Comparison of ENCODE assay signal across 1 cellular context in the genomic region with DNA sequence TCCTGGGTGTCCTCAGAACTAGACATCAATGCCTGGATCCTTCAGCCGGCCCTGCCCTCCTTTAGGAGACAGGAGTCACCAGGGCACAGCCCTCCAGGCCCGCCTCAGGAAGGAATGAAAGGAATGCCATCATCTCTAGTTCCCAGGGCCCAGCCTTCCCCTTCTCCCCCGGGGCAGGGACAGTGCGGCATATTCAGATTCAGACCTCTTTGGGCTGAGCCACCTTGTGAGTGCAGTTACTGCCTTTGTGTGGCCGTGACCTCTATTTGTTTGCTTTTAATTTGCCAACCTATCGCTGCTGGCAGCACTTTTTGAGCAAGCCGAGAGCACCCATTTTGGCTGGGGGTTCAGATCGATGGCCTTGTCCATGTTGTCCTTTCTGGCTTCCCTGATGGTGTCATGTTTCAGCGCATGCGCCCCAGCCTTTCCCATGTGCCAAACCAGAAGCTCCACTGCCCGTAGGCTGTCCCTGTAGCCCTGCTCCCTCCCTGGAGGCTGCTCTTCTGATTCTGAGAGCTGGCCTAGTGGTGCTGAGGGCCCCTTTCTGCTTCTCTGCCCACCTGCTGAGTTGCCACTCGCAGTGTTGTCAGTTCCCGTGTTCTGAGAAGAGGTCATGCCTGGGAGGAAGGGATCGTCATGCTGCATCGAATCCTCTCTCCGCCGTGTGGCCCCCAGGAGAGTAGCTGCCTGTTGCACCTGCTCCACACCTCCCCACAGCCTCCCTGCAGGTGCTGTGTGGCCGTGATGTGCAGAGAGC.
TF ChIP-seq lines count a peak whose summit lies in the region.

No MANE protein-coding gene starts in this region.

TF ChIP-seq in SK-N-SH treated with all-trans-retinoic acid at 6 μM for 48 hours, 23 proteins besides CTCF, POLR2A, EP300 and RAD21 (continued from another document):
- TF ChIP-seq, protein P1, sequence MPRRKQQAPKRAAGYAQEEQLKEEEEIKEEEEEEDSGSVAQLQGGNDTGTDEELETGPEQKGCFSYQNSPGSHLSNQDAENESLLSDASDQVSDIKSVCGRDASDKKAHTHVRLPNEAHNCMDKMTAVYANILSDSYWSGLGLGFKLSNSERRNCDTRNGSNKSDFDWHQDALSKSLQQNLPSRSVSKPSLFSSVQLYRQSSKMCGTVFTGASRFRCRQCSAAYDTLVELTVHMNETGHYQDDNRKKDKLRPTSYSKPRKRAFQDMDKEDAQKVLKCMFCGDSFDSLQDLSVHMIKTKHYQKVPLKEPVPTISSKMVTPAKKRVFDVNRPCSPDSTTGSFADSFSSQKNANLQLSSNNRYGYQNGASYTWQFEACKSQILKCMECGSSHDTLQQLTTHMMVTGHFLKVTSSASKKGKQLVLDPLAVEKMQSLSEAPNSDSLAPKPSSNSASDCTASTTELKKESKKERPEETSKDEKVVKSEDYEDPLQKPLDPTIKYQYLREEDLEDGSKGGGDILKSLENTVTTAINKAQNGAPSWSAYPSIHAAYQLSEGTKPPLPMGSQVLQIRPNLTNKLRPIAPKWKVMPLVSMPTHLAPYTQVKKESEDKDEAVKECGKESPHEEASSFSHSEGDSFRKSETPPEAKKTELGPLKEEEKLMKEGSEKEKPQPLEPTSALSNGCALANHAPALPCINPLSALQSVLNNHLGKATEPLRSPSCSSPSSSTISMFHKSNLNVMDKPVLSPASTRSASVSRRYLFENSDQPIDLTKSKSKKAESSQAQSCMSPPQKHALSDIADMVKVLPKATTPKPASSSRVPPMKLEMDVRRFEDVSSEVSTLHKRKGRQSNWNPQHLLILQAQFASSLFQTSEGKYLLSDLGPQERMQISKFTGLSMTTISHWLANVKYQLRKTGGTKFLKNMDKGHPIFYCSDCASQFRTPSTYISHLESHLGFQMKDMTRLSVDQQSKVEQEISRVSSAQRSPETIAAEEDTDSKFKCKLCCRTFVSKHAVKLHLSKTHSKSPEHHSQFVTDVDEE (CRISPR knock-in tag; IDR thresholded peaks at IDR 0.05) = no peak
- TF ChIP-seq ARNTL (CRISPR knock-in tag; IDR thresholded peaks at IDR 0.05; ENCODE audit: borderline replicate concordance, low read depth) = no peak
TF ChIP-seq in SK-N-SH treated with all-trans-retinoic acid at 6 μM for 48 hours: peak in this region for 0.
